ENCODE assay signal across 2 cellular contexts in genomic region chr11:90756617-90757016, GRCh38.
A peak's percentile ranks its signal among the peaks of the same experiment; 100 is the strongest.
TF ChIP-seq lines count a peak whose summit lies in the region.

No MANE protein-coding gene starts in this region.

TF ChIP-seq in SK-N-SH treated with all-trans-retinoic acid at 6 μM for 48 hours, 23 proteins besides CTCF, POLR2A, EP300 and RAD21 (continued from another document):
- no peak for TF ChIP-seq CSRNP3 (CRISPR knock-in tag; IDR thresholded peaks at IDR 0.05)
- TF ChIP-seq CSDC2 (CRISPR knock-in tag; IDR thresholded peaks at IDR 0.05) = no peak
- TF ChIP-seq SNAI2 (CRISPR knock-in tag; IDR thresholded peaks at IDR 0.05) = 0 out of 2 replicates have a peak, but pooled peaks have one; percentile 22
- no peak for TF ChIP-seq ZFP3 (CRISPR knock-in tag; IDR thresholded peaks at IDR 0.05)
- TF ChIP-seq ZNF70 (CRISPR knock-in tag; IDR thresholded peaks at IDR 0.05) = no peak
- peak; percentile 34; the same call in 1 of the 2 replicates for TF ChIP-seq TCF4 (CRISPR knock-in tag; IDR thresholded peaks at IDR 0.05; ENCODE audit: borderline replicate concordance)
- TF ChIP-seq ZFP30 (CRISPR knock-in tag; IDR thresholded peaks at IDR 0.05) = no peak
- TF ChIP-seq BACH2 (CRISPR knock-in tag; IDR thresholded peaks at IDR 0.05; ENCODE audit: borderline replicate concordance) = no peak
- TF ChIP-seq ZNF565 (CRISPR knock-in tag; conservative IDR thresholded peaks at IDR 0.05; ENCODE audit: low read depth) = no peak
- TF ChIP-seq POU6F1 (CRISPR knock-in tag; IDR thresholded peaks at IDR 0.05; ENCODE audit: borderline replicate concordance, low read depth) = no peak
- no peak for TF ChIP-seq RARB (CRISPR knock-in tag; IDR thresholded peaks at IDR 0.05)
- no peak for TF ChIP-seq PPARA (CRISPR knock-in tag; IDR thresholded peaks at IDR 0.05; ENCODE audit: borderline replicate concordance)
- TF ChIP-seq ISL1 (CRISPR knock-in tag; IDR thresholded peaks at IDR 0.05) = peak; percentile 56

TF ChIP-seq in endothelial cell of umbilical vein, 7 proteins besides CTCF, POLR2A, EP300 and RAD21 (continued from another document):
- TF ChIP-seq FOS (IDR thresholded peaks at IDR 0.05; ENCODE audit: borderline replicate concordance, insufficient read depth, low read length) (no peak), EZH2 (IDR thresholded peaks at IDR 0.05; ENCODE audit: borderline replicate concordance, low read depth, low read length, severe bottlenecking) (no peak), POLR2AphosphoS5 (IDR thresholded peaks at IDR 0.05; ENCODE audit: insufficient read depth, low read depth, low read length) (no peak), JUN (IDR thresholded peaks at IDR 0.05; ENCODE audit: borderline replicate concordance, insufficient read depth, insufficient read length, low read depth) (no peak), GATA2 (IDR thresholded peaks at IDR 0.05; ENCODE audit: insufficient read depth, insufficient read length, low read depth, low read length) (no peak), MYC (IDR thresholded peaks at IDR 0.05; ENCODE audit: low read depth, low read length) (no peak)
